In genomic region chr5:171342362-171343111, GRCh38 we compare ENCODE assay signal across 9 cellular contexts. TPM values are rescaled to one million over a fixed set of nuclear protein-coding genes. Genes with fewer than 3 reads are reported as not detected.
DNase-seq lines count a peak whose midpoint lies in the region; ATAC-seq, FAIRE-seq and TF ChIP-seq lines count a peak whose summit lies in the region.
"Had no signal": no experiment of that assay in that cellular context is flagged by ENCODE, and none has a peak within 500 bp of the region (broad histone marks: within the 10 kb centered on the region; RNA-seq: fewer than 3 reads in every experiment).

No MANE protein-coding gene starts in this region.

- no peaks in the 10 kb centered on the region for H3K36me3 ChIP-seq in CD8-positive, alpha-beta T cell (ENCODE audit: insufficient read depth, low read length)
- H3K36me3 ChIP-seq in breast epithelium = no peaks in the 10 kb centered on the region
- no peaks in the 10 kb centered on the region for H3K36me3 ChIP-seq in HepG2 (replicated peaks in 1 of 2; ENCODE audit: control insufficient read depth in 1 of 2, insufficient read depth in 2 of 2, low read length in 2 of 2)
- H3K36me3 ChIP-seq in tibial nerve = no peaks in the 10 kb centered on the region

- H3K9me3 ChIP-seq in CD8-positive, alpha-beta T cell (ENCODE audit: low read length) = no peaks in the 10 kb centered on the region
- H3K9me3 ChIP-seq in breast epithelium (no peaks in the 10 kb centered on the region), HepG2 (ENCODE audit: low read length) (no peaks in the 10 kb centered on the region), tibial nerve (no peaks in the 10 kb centered on the region)

- H3K4me3 ChIP-seq in CD8-positive, alpha-beta T cell (ENCODE audit: low read depth, low read length) = no peak overlapping the region
- H3K4me3 ChIP-seq in breast epithelium = no peak overlapping the region
- no peak overlapping the region for H3K4me3 ChIP-seq in HepG2 (replicated peaks in 1 of 3; ENCODE audit: insufficient read depth in 1 of 3, low read depth in 2 of 3, low read length in 3 of 3)
- no peak overlapping the region for H3K4me3 ChIP-seq in tibial nerve

- no peaks in the 10 kb centered on the region for H3K79me2 ChIP-seq in HepG2 (ENCODE audit: insufficient read depth, low read length)

- no peaks in the 10 kb centered on the region for H3K36me3 Mint-ChIP-seq in CD8-positive, alpha-beta T cell

- H3K9ac ChIP-seq in HepG2 (ENCODE audit: insufficient read depth, low read depth, low read length) = no peak overlapping the region

- CTCF ChIA-PET in CD8-positive, alpha-beta T cell (lab: Charles Lee) = interaction anchor here (0.6 to 2.4 kb wide), 8 partner anchors 12 to 137 kb away, joined by 3 to 12 read pairs (median 3); no protein-coding TSS in a partner anchor
- CTCF ChIA-PET in HepG2 (lab: Yijun Ruan, JAX; ENCODE audit: low intra/inter-chr PET ratio, low total read pairs) = interaction anchor here (1.4 kb wide), 1 partner anchor 135 kb away, joined by 14 read pairs; no protein-coding TSS in a partner anchor

- intact Hi-C loops in CD8-positive, alpha-beta T cell (cut with DNase I, micrococcal nuclease) = loop anchor here in 1 of 2 experiments (2.0 to 10.0 kb wide), 3 partner anchors 136 to 1238 kb away; partner anchors contain the start of gene FOXI1
- intact Hi-C loops in breast epithelium (cut with DNase I; ENCODE audit: low total_unique reads) (no loop called here), HepG2 (cut with micrococcal nuclease; ENCODE audit: unreplicated experiment) (loop anchor here (1.0 to 10.0 kb wide), 3 partner anchors 69 to 358 kb away; no protein-coding TSS in a partner anchor)

- peak; percentile 71 for FAIRE-seq in HepG2 (lab: Jason Lieb, UNC)

- H3K4me1 Mint-ChIP-seq in CD8-positive, alpha-beta T cell (ENCODE audit: low read depth) = no peaks in the 10 kb centered on the region

- WGBS in HepG2 (ENCODE audit: low lambda C conversion rate) = 28% methylated on average over 16 of the region's 17 CpGs
- 53 to 54% methylated on average over 17 of the region's 17 CpGs for WGBS in tibial nerve, 2 donors

- peaks cover 21% of the 10 kb centered on the region for H3K27me3 Mint-ChIP-seq in CD8-positive, alpha-beta T cell (ENCODE audit: low read depth)

- no peak overlapping the region for H3K4me2 ChIP-seq in HepG2 (ENCODE audit: low read depth, low read length)

- TF ChIP-seq RAD21 in HepG2 (CRISPR knock-in tag; IDR thresholded peaks at IDR 0.05) = peak; percentile 40; the same call in 1 of the 2 replicates

- POLR2A ChIA-PET in CD8-positive, alpha-beta T cell (lab: Charles Lee) = no interaction called here
- POLR2A ChIA-PET in HepG2 (lab: Yijun Ruan, JAX) = no interaction called here

- no peak overlapping the region for H3K27ac ChIP-seq in CD8-positive, alpha-beta T cell (ENCODE audit: low read depth, low read length)
- H3K27ac ChIP-seq in breast epithelium (no peak overlapping the region), HepG2 (ENCODE audit: extremely low read length, insufficient read depth, low read length) (no peak overlapping the region), tibial nerve (no peak overlapping the region)

- no peaks in the 10 kb centered on the region for H4K20me1 ChIP-seq in HepG2 (ENCODE audit: insufficient read depth, low read length)

- no TSS peak for BruUV-seq in HepG2 (replicated peaks; lab: Mats Ljungman, UMichigan)

- H3K27ac Mint-ChIP-seq in CD8-positive, alpha-beta T cell = no peak overlapping the region

- no peaks in the 10 kb centered on the region for H3K4me1 ChIP-seq in CD8-positive, alpha-beta T cell (ENCODE audit: insufficient read depth, low read length)
- no peaks in the 10 kb centered on the region for H3K4me1 ChIP-seq in breast epithelium
- H3K4me1 ChIP-seq in HepG2 (ENCODE audit: insufficient read depth, low read length) = no peaks in the 10 kb centered on the region
- no peaks in the 10 kb centered on the region for H3K4me1 ChIP-seq in tibial nerve

- no peaks in the 10 kb centered on the region for H3K9me3 Mint-ChIP-seq in CD8-positive, alpha-beta T cell

- in situ Hi-C loops in HepG2 (cut with HindIII; ENCODE audit: extremely low pct_ligation_motif_present, low pct_unique_long_range_greater_than_20kb) = loop anchor here (10.0 kb wide), 1 partner anchor 598 kb away; no protein-coding TSS in a partner anchor

- TF ChIP-seq POLR2A in breast epithelium (IDR thresholded peaks at IDR 0.05) (no peak), HepG2 (IDR thresholded peaks at IDR 0.05; ENCODE audit: insufficient read depth in 1 of 2, low read depth in 2 of 2, low read length in 2 of 2) (no peak), tibial nerve (IDR thresholded peaks at IDR 0.05) (no peak)

- H3K27me3 ChIP-seq in CD8-positive, alpha-beta T cell (ENCODE audit: insufficient read depth, low read length) = no peaks in the 10 kb centered on the region
- H3K27me3 ChIP-seq in breast epithelium = peaks cover 0 to 6% of the 10 kb centered on the region in 2 donors
- H3K27me3 ChIP-seq in HepG2 (ENCODE audit: control insufficient read depth in 1 of 2, insufficient read depth in 2 of 2, low read length in 2 of 2) = peaks cover 0 to 6% of the 10 kb centered on the region in 2 experiments; a peak in 2 of 5 replicates
- peaks cover 0 to 40% of the 10 kb centered on the region in 2 donors for H3K27me3 ChIP-seq in tibial nerve

- H2AFZ ChIP-seq in HepG2 (ENCODE audit: low read length) = no peak overlapping the region

- DNase-seq in CD8-positive, alpha-beta T cell = peak in 4 of 7 experiments; percentile 7 to 32 (median 22)
- peak; percentile 52 for DNase-seq in HuH-7 (ENCODE audit: low spot score)
- DNase-seq in OCI-M1 (lab: John Stamatoyannopoulos, UW) = peak; percentile 76
- no peak for DNase-seq in breast epithelium (ENCODE audit: low spot score in 2 of 2)
- peak; percentile 52 for DNase-seq in HepG2 (ENCODE audit: low spot score)
- peak in 1 of 2 donors; percentile 47 for DNase-seq in tibial nerve (ENCODE audit: low spot score in 2 of 2)

- peak; percentile 43 for TF ChIP-seq CTCF in CD8-positive, alpha-beta T cell (IDR thresholded peaks at IDR 0.05)
- peak; percentile 12 to 35 (median 33) for TF ChIP-seq CTCF in breast epithelium (IDR thresholded peaks at IDR 0.05)
- peak; percentile 76 for TF ChIP-seq CTCF in HepG2 (CRISPR knock-in tag; IDR thresholded peaks at IDR 0.05)
- TF ChIP-seq CTCF in tibial nerve (IDR thresholded peaks at IDR 0.05) = peak in 3 of 5 experiments; percentile 13 to 48 (median 17)

- H3K4me3 Mint-ChIP-seq in CD8-positive, alpha-beta T cell = no peak overlapping the region

- no peak for TF ChIP-seq EP300 in HepG2 (IDR thresholded peaks at IDR 0.05; ENCODE audit: low read depth in 2 of 2, low read length in 2 of 2)
- TF ChIP-seq EP300 in HepG2 (CRISPR knock-in tag; IDR thresholded peaks at IDR 0.05; ENCODE audit: borderline replicate concordance) = no peak
- no peak for TF ChIP-seq EP300 in tibial nerve (IDR thresholded peaks at IDR 0.05)

- ATAC-seq in CD8-positive, alpha-beta T cell = no peak
- ATAC-seq in GM18867 (IDR thresholded peaks at IDR 0.05; ENCODE audit: unreplicated experiment) = peak; percentile 81
- ATAC-seq in HepG2 = peak; percentile 98
- ATAC-seq in GM21717 (IDR thresholded peaks at IDR 0.05; ENCODE audit: unreplicated experiment) = no peak

RNA-seq across cellular contexts. Expression of gene TLX3, which starts 33.5 kb away (rescaled TPM):
- total RNA-seq in CD8-positive, alpha-beta T cell = not detected
- total RNA-seq in breast epithelium = not detected
- total RNA-seq in HepG2 (2016; rRNA removed; fragmentation: Illumina TruSeq; extraction: Trizol) = not detected in 2 replicates
- not detected in 2 replicates for total RNA-seq in HepG2 (2016; cell fraction: cytosol; rRNA removed; fragmentation: Illumina TruSeq; extraction: Trizol; ENCODE audit: low read depth)
- total RNA-seq in HepG2 (2016; cell fraction: insoluble cytoplasmic fraction; rRNA removed; fragmentation: Illumina TruSeq; extraction: Trizol) = not detected in 2 replicates
- not detected in 2 replicates for total RNA-seq in HepG2 (2016; cell fraction: membrane; rRNA removed; fragmentation: Illumina TruSeq; extraction: Trizol)
- total RNA-seq in HepG2 (2016; cell fraction: nucleus; rRNA removed; fragmentation: Illumina TruSeq; extraction: Trizol) = not detected in 2 replicates
- not detected in 2 replicates for polyA plus RNA-seq in HepG2 (2011; rRNA removed)
- not detected in 2 replicates for polyA plus RNA-seq in HepG2 (2011; cell fraction: cytosol; rRNA removed)
- polyA plus RNA-seq in HepG2 (2011; cell fraction: nucleus; rRNA removed) = not detected in 2 replicates
- not detected in 2 replicates for polyA plus RNA-seq in HepG2 (2012)
- polyA plus RNA-seq in HepG2 (2016; cell fraction: cytosol; fragmentation: Illumina TruSeq; extraction: Trizol; ENCODE audit: low read depth) = not detected in 2 replicates
- not detected in 2 replicates for polyA plus RNA-seq in HepG2 (2016; cell fraction: insoluble cytoplasmic fraction; fragmentation: Illumina TruSeq; extraction: Trizol; ENCODE audit: low read depth)
- not detected in 2 replicates for polyA plus RNA-seq in HepG2 (2016; cell fraction: membrane; fragmentation: Illumina TruSeq; extraction: Trizol; ENCODE audit: low read depth)
- polyA plus RNA-seq in HepG2 (2016; cell fraction: nucleus; fragmentation: Illumina TruSeq; extraction: Trizol; ENCODE audit: insufficient read depth, low read depth) = not detected in 2 replicates
- polyA minus RNA-seq in HepG2 (2011; rRNA and poly(A)+ RNA removed; ENCODE audit: low replicate concordance) = 0.82 TPM in 1 of 2 replicates, not detected in the other
- polyA minus RNA-seq in HepG2 (2011; cell fraction: cytosol; rRNA and poly(A)+ RNA removed) = not detected in 2 replicates
- not detected in 2 replicates for polyA minus RNA-seq in HepG2 (2011; cell fraction: nucleus; rRNA and poly(A)+ RNA removed)
- not detected for total RNA-seq in tibial nerve
- total RNA-seq: T-helper 2 cell treated with Interferon-gamma antibody and Interleukin-4, amounts not matched to agents 100 ng/mL and 5 ng/mL, for 36 hours had no signal

RNA-seq across cellular contexts. Expression of gene NPM1, which starts 45.1 kb away (rescaled TPM):
- total RNA-seq in CD8-positive, alpha-beta T cell = 1,000 to 10,000 TPM; 1,297 to 1,299 TPM
- total RNA-seq in breast epithelium (100 to 1,000 TPM; 582 to 739 (median 669) TPM), HepG2 (2016; rRNA removed; fragmentation: Illumina TruSeq; extraction: Trizol) (3,353 and 5,553 TPM in 2 replicates), tibial nerve (100 to 1,000 TPM; 422 to 496 (median 444) TPM)
- 762 and 941 TPM in 2 replicates for total RNA-seq in HepG2 (2016; cell fraction: cytosol; rRNA removed; fragmentation: Illumina TruSeq; extraction: Trizol; ENCODE audit: low read depth)
- 3,423 and 5,528 TPM in 2 replicates for total RNA-seq in HepG2 (2016; cell fraction: insoluble cytoplasmic fraction; rRNA removed; fragmentation: Illumina TruSeq; extraction: Trizol)
- 1,613 and 2,053 TPM in 2 replicates for total RNA-seq in HepG2 (2016; cell fraction: membrane; rRNA removed; fragmentation: Illumina TruSeq; extraction: Trizol)
- total RNA-seq in HepG2 (2016; cell fraction: nucleus; rRNA removed; fragmentation: Illumina TruSeq; extraction: Trizol) = 1,233 and 1,301 TPM in 2 replicates
- 1,684 and 2,047 TPM in 2 replicates for polyA plus RNA-seq in HepG2 (2011; rRNA removed)
- 2,726 and 4,334 TPM in 2 replicates for polyA plus RNA-seq in HepG2 (2011; cell fraction: cytosol; rRNA removed)
- polyA plus RNA-seq in HepG2 (2011; cell fraction: nucleus; rRNA removed) = 901 and 998 TPM in 2 replicates
- polyA plus RNA-seq in HepG2 (2012) = 3,095 and 3,791 TPM in 2 replicates
- 990 and 1,054 TPM in 2 replicates for polyA plus RNA-seq in HepG2 (2016; cell fraction: cytosol; fragmentation: Illumina TruSeq; extraction: Trizol; ENCODE audit: low read depth)
- 5,889 and 6,211 TPM in 2 replicates for polyA plus RNA-seq in HepG2 (2016; cell fraction: insoluble cytoplasmic fraction; fragmentation: Illumina TruSeq; extraction: Trizol; ENCODE audit: low read depth)
- 1,669 and 1,931 TPM in 2 replicates for polyA plus RNA-seq in HepG2 (2016; cell fraction: membrane; fragmentation: Illumina TruSeq; extraction: Trizol; ENCODE audit: low read depth)
- 1,818 and 1,822 TPM in 2 replicates for polyA plus RNA-seq in HepG2 (2016; cell fraction: nucleus; fragmentation: Illumina TruSeq; extraction: Trizol; ENCODE audit: insufficient read depth, low read depth)
- polyA minus RNA-seq in HepG2 (2011; rRNA and poly(A)+ RNA removed; ENCODE audit: low replicate concordance) = 1,398 and 1,793 TPM in 2 replicates
- polyA minus RNA-seq in HepG2 (2011; cell fraction: cytosol; rRNA and poly(A)+ RNA removed) = 3,161 and 4,136 TPM in 2 replicates
- 529 and 590 TPM in 2 replicates for polyA minus RNA-seq in HepG2 (2011; cell fraction: nucleus; rRNA and poly(A)+ RNA removed)

Comparison
In these comparisons a context has a peak if more than half of its experiments do, and no peak if none do; other contexts are left out.
1. ATAC-seq: peak in GM18867 (single experiment) and HepG2 (single experiment); none in CD8-positive, alpha-beta T cell (single experiment) and GM21717 (single experiment).
2. DNase-seq: peak in CD8-positive, alpha-beta T cell (4 of 7), HuH-7 (single experiment), OCI-M1 (single experiment) and HepG2 (single experiment); none in breast epithelium (0 of 2).
3. CTCF ChIP-seq: peak in every context shown above with its lines; median percentile 76 in HepG2; 43 in CD8-positive, alpha-beta T cell; 33 in breast epithelium; 17 in tibial nerve.